ENCODE assay signal across 8 cellular contexts in genomic region chr1:48471603-48472576, GRCh38. TPM values are rescaled to one million over a fixed set of nuclear protein-coding genes. Genes with fewer than 3 reads are reported as not detected.
DNase-seq lines count a peak whose midpoint lies in the region; ATAC-seq, FAIRE-seq and TF ChIP-seq lines count a peak whose summit lies in the region.

SPATA6 (minus strand) TSS chr1:48472204; CDS start chr1:48472008, 196 bp downstream.

- H3K4me3 Mint-ChIP-seq in astrocyte (ENCODE audit: unreplicated experiment) = peak within 1 kb of the TSS; percentile 96

- intact Hi-C loops in psoas muscle (cut with DNase I) = no loop called here

- no peak for FAIRE-seq in astrocyte (lab: Jason Lieb, UNC)

- H3K4me3 ChIP-seq in GM12864 (ENCODE audit: low read depth, low read length) (peak within 1 kb of the TSS; percentile 57), astrocyte (ENCODE audit: insufficient read depth, low read depth, low read length) (peak within 1 kb of the TSS; percentile 69), psoas muscle (peak within 1 kb of the TSS; percentile 84), upper lobe of left lung (peak within 1 kb of the TSS; percentile 39 to 95 (median 67))

- H3K36me3 ChIP-seq in astrocyte (ENCODE audit: insufficient read depth, low read length) = no peaks in the 10 kb centered on the region
- no peaks in the 10 kb centered on the region for H3K36me3 ChIP-seq in psoas muscle (ENCODE audit: insufficient read depth in 1 of 2, low read depth in 1 of 2)
- no peaks in the 10 kb centered on the region for H3K36me3 ChIP-seq in upper lobe of left lung

- peak; percentile 52 for DNase-seq in GM12864 (ENCODE audit: low read depth)
- peak; percentile 93 for DNase-seq in NCI-H128 (lab: John Stamatoyannopoulos, UW; ENCODE audit: unreplicated experiment)
- peak; percentile 61 to 92 (median 85) for DNase-seq in T-helper 2 cell
- DNase-seq in astrocyte (ENCODE audit: low read depth) = peak; percentile 79
- DNase-seq in hepatic stellate cell (ENCODE audit: low spot score) = peak; percentile 88
- peak; percentile 97 to 98 for DNase-seq in psoas muscle
- peak; percentile 97 to 99 for DNase-seq in upper lobe of left lung

- TF ChIP-seq CTCF in GM12864 (IDR thresholded peaks at IDR 0.05; ENCODE audit: low read depth, low read length, missing control alignments) (no peak), astrocyte (IDR thresholded peaks at IDR 0.05; ENCODE audit: insufficient read depth, low read depth, low read length) (no peak), psoas muscle (IDR thresholded peaks at IDR 0.05) (no peak), upper lobe of left lung (IDR thresholded peaks at IDR 0.05) (no peak)

- peak within 1 kb of the TSS; percentile 80 for H3K9ac ChIP-seq in astrocyte (ENCODE audit: low read length)

- peak in 3 of 4 donors; percentile 45 to 72 (median 68) for TF ChIP-seq POLR2A in upper lobe of left lung (IDR thresholded peaks at IDR 0.05)

- H3K4me1 ChIP-seq in astrocyte (ENCODE audit: insufficient read depth, low read length) (peaks cover 23% of the 10 kb centered on the region), psoas muscle (peaks cover 13% of the 10 kb centered on the region), upper lobe of left lung (peaks cover 18 to 33% (median 22%) of the 10 kb centered on the region in 4 donors)

- peak within 1 kb of the TSS; percentile 99 for H3K4me2 ChIP-seq in astrocyte (ENCODE audit: low read length)

- peak within 1 kb of the TSS; percentile 48 for H3K27ac ChIP-seq in astrocyte (ENCODE audit: low read depth, low read length)
- H3K27ac ChIP-seq in psoas muscle = peak within 1 kb of the TSS; percentile 79
- H3K27ac ChIP-seq in upper lobe of left lung = peak within 1 kb of the TSS; percentile 81 to 88 (median 86)

- H3K27me3 Mint-ChIP-seq in astrocyte (ENCODE audit: low read depth, unreplicated experiment) = no peaks in the 10 kb centered on the region

- H3K9me3 Mint-ChIP-seq in astrocyte (ENCODE audit: unreplicated experiment) = peaks cover 3% of the 10 kb centered on the region

- H3K27me3 ChIP-seq in astrocyte (ENCODE audit: insufficient read depth, low read length) = no peaks in the 10 kb centered on the region
- no peaks in the 10 kb centered on the region for H3K27me3 ChIP-seq in psoas muscle (ENCODE audit: insufficient read depth in 3 of 3, low read length in 2 of 3)
- H3K27me3 ChIP-seq in upper lobe of left lung = no peaks in the 10 kb centered on the region

- peak within 1 kb of the TSS; percentile 84 for H3K27ac Mint-ChIP-seq in astrocyte (ENCODE audit: unreplicated experiment)

- 0 to 1% (median 0%) methylated on average over 69 to 79 of the region's 79 CpGs for WGBS in psoas muscle, 3 donors
- 3% methylated on average over 24 to 25 of the region's 79 CpGs for WGBS in upper lobe of left lung, 2 donors

- ATAC-seq in HG02678 (IDR thresholded peaks at IDR 0.05; ENCODE audit: unreplicated experiment) = peak; percentile 99
- peak; percentile 97 to 99 (median 99) for ATAC-seq in psoas muscle
- ATAC-seq in upper lobe of left lung (ENCODE audit: low FRiP score in 2 of 2) = peak; percentile 98

- H4K20me1 ChIP-seq in astrocyte (ENCODE audit: insufficient read depth, low read length) = no peaks in the 10 kb centered on the region

- no peaks in the 10 kb centered on the region for H3K79me2 ChIP-seq in astrocyte (ENCODE audit: insufficient read depth, low read length)

- H3K4me1 Mint-ChIP-seq in astrocyte (ENCODE audit: low read depth, unreplicated experiment) = peaks cover 3% of the 10 kb centered on the region

- H2AFZ ChIP-seq in astrocyte (ENCODE audit: low read depth, low read length) = peak within 1 kb of the TSS; percentile 96

- TF ChIP-seq EP300 in upper lobe of left lung (IDR thresholded peaks at IDR 0.05) = no peak

- no peaks in the 10 kb centered on the region for H3K36me3 Mint-ChIP-seq in astrocyte (ENCODE audit: low read depth, unreplicated experiment)

- peaks cover 4% of the 10 kb centered on the region for H3K9me3 ChIP-seq in astrocyte (ENCODE audit: insufficient read depth, low read depth, low read length)
- no peaks in the 10 kb centered on the region for H3K9me3 ChIP-seq in psoas muscle
- no peaks in the 10 kb centered on the region for H3K9me3 ChIP-seq in upper lobe of left lung

RNA-seq across cellular contexts. Expression of gene SPATA6, which starts in this region (rescaled TPM):
- 7.4 and 8.2 TPM in 2 replicates for total RNA-seq in astrocyte
- total RNA-seq in psoas muscle = 1 to 10 TPM; 3.0 to 5.3 (median 4.2) TPM
- 1 to 10 TPM in 1 of 3 donors, under 1 TPM in 2; 0.63 to 1.2 (median 0.72) TPM for polyA plus RNA-seq in psoas muscle
- 10 to 100 TPM in 5 of 6 donors, 1 to 10 TPM in 1; 9.4 to 31.6 (median 21.0) TPM for total RNA-seq in upper lobe of left lung

Comparison
In these comparisons a context has a peak if more than half of its experiments do, and no peak if none do; other contexts are left out.
1. Peak in every context shown above with its lines: DNase-seq, ATAC-seq, H3K4me3 ChIP-seq and H3K27ac ChIP-seq.